In the genomic region with DNA sequence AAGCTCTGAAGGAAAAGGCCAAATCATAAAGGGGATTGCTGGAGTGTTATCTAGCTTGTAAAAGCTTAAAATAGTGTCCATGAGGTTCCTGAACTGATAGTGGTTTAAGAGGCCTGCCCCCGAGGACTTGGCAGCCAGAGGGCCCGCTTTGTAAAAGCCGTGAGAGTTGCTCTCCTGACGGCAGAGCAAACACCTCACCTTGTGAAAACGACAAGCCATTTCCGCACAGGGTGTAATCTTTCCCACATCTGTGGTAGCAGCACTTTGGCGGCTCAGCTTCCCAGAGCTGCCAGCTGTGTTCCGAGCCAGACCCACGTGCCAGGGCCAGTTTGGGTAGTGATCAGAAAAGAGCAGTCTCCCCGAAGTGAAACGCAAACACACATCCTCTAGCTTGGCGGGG, we compare ENCODE assay signal across 18 cellular contexts. TPM values are rescaled to one million over a fixed set of nuclear protein-coding genes. Genes with fewer than 3 reads are reported as not detected.
DNase-seq lines count a peak whose midpoint lies in the region; ATAC-seq, FAIRE-seq and TF ChIP-seq lines count a peak whose summit lies in the region.
"Had no signal": no experiment of that assay in that cellular context is flagged by ENCODE, and none has a peak within 500 bp of the region (broad histone marks: within the 10 kb centered on the region; RNA-seq: fewer than 3 reads in every experiment).

No MANE protein-coding gene starts in this region.

- H3K36me3 ChIP-seq in Loucy (ENCODE audit: insufficient read depth, low read length) (no peaks in the 10 kb centered on the region), hepatocyte (replicated peaks; ENCODE audit: insufficient read depth, low read depth) (no peaks in the 10 kb centered on the region), psoas muscle (ENCODE audit: insufficient read depth in 1 of 2, low read depth in 1 of 2) (peaks cover 0 to 38% of the 10 kb centered on the region in 2 donors), kidney (ENCODE audit: control insufficient read depth in 1 of 2, insufficient read depth in 2 of 2, low read length in 2 of 2) (no peaks in the 10 kb centered on the region)
- H3K36me3 ChIP-seq: adrenal gland, BE2C had no signal

- peaks cover 25% of the 10 kb centered on the region for H3K4me1 Mint-ChIP-seq in activated T-helper 1 cell treated with anti-CD3 and anti-CD28 coated beads, Interleukin-12 subunit alpha, Interleukin-12 subunit beta, Interleukin-2, Interleukin-4 antibody, amounts not matched to agents 30 ng/mL and 10 ng/mL and 1 ng/mL, durations not matched to agents 14 hours and 24 hours and 36 hours (ENCODE audit: low read depth)
- peaks cover 4% of the 10 kb centered on the region for H3K4me1 Mint-ChIP-seq in endothelial cell (ENCODE audit: unreplicated experiment)

- H4K20me1 ChIP-seq in Loucy (ENCODE audit: insufficient read depth, low read length, poor library complexity, severe bottlenecking) (no peaks in the 10 kb centered on the region), hepatocyte (ENCODE audit: insufficient read depth, poor library complexity, severe bottlenecking) (no peaks in the 10 kb centered on the region)

- ATAC-seq in psoas muscle (peak; percentile 77 to 86 (median 82)), HG02938 (IDR thresholded peaks at IDR 0.05; ENCODE audit: unreplicated experiment) (no peak)
- ATAC-seq: activated CD4-positive, alpha-beta T cell treated with anti-CD3 and anti-CD28 coated beads for 36 hours; HCT116; T-helper 17 cell had no signal

- H3K9ac ChIP-seq in Loucy (ENCODE audit: low read depth, low read length, poor library complexity, severe bottlenecking): peak overlapping the region; percentile 52
- no peak overlapping the region for H3K9ac ChIP-seq in kidney (ENCODE audit: low read length in 2 of 2)

- H3K4me3 ChIP-seq in Loucy (ENCODE audit: low read length, poor library complexity, severe bottlenecking): peak overlapping the region; percentile 34
- no peak overlapping the region for H3K4me3 ChIP-seq in hepatocyte
- H3K4me3 ChIP-seq in psoas muscle: no peak overlapping the region
- H3K4me3 ChIP-seq in kidney (ENCODE audit: low read length in 2 of 2): no peak overlapping the region
- H3K4me3 ChIP-seq: adrenal gland had no signal

- H3K9me3 Mint-ChIP-seq in activated T-helper 1 cell treated with anti-CD3 and anti-CD28 coated beads, Interleukin-12 subunit alpha, Interleukin-12 subunit beta, Interleukin-2, Interleukin-4 antibody, amounts not matched to agents 30 ng/mL and 10 ng/mL and 1 ng/mL, durations not matched to agents 14 hours and 24 hours and 36 hours: no peaks in the 10 kb centered on the region
- no peaks in the 10 kb centered on the region for H3K9me3 Mint-ChIP-seq in endothelial cell (ENCODE audit: unreplicated experiment)

- H3K4me1 ChIP-seq in Loucy (ENCODE audit: insufficient read depth, low read length, poor library complexity, severe bottlenecking) (peaks cover 39% of the 10 kb centered on the region), hepatocyte (ENCODE audit: insufficient read depth) (no peaks in the 10 kb centered on the region), psoas muscle (peaks cover 22% of the 10 kb centered on the region), kidney (ENCODE audit: control insufficient read depth in 1 of 2, insufficient read depth in 1 of 2, low read depth in 1 of 2, low read length in 2 of 2) (no peaks in the 10 kb centered on the region)
- H3K4me1 ChIP-seq: adrenal gland, BE2C had no signal

- H3K9me3 ChIP-seq in Loucy (ENCODE audit: insufficient read depth, low read depth, low read length): no peaks in the 10 kb centered on the region
- H3K9me3 ChIP-seq in hepatocyte (ENCODE audit: low read depth): no peaks in the 10 kb centered on the region
- H3K9me3 ChIP-seq in psoas muscle: no peaks in the 10 kb centered on the region
- H3K9me3 ChIP-seq in kidney (ENCODE audit: control insufficient read depth in 1 of 2, low read length in 2 of 2): no peaks in the 10 kb centered on the region
- H3K9me3 ChIP-seq: adrenal gland, BE2C had no signal

- no peak overlapping the region for H3K4me3 Mint-ChIP-seq in activated T-helper 1 cell treated with anti-CD3 and anti-CD28 coated beads, Interleukin-12 subunit alpha, Interleukin-12 subunit beta, Interleukin-2, Interleukin-4 antibody, amounts not matched to agents 30 ng/mL and 10 ng/mL and 1 ng/mL, durations not matched to agents 14 hours and 24 hours and 36 hours
- no peak overlapping the region for H3K4me3 Mint-ChIP-seq in endothelial cell (ENCODE audit: unreplicated experiment)
- H3K4me3 Mint-ChIP-seq: activated CD4-positive, alpha-beta T cell treated with anti-CD3 and anti-CD28 coated beads for 36 hours; T-helper 17 cell had no signal

- TF ChIP-seq CTCF in Loucy (conservative IDR thresholded peaks at IDR 0.05; ENCODE audit: low read length): no peak
- TF ChIP-seq CTCF in hepatocyte (IDR thresholded peaks at IDR 0.05; ENCODE audit: poor library complexity): no peak
- TF ChIP-seq CTCF in psoas muscle (IDR thresholded peaks at IDR 0.05): no peak
- TF ChIP-seq CTCF in kidney (IDR thresholded peaks at IDR 0.05; ENCODE audit: borderline replicate concordance, extremely low read depth, insufficient read depth): no peak
- no peak for TF ChIP-seq CTCF in endothelial cell (IDR thresholded peaks at IDR 0.05; ENCODE audit: unreplicated experiment)

- H3K79me2 ChIP-seq in Loucy (ENCODE audit: insufficient read depth, low read length) (no peaks in the 10 kb centered on the region), hepatocyte (no peaks in the 10 kb centered on the region)

- no peak for DNase-seq in activated T-helper 1 cell treated with anti-CD3 and anti-CD28 coated beads, Interleukin-12 subunit alpha, Interleukin-12 subunit beta, Interleukin-2, Interleukin-4 antibody, amounts not matched to agents 30 ng/mL and 10 ng/mL and 1 ng/mL, durations not matched to agents 14 hours and 24 hours and 36 hours (ENCODE audit: low spot score)
- DNase-seq in hepatocyte (ENCODE audit: low spot score) (peak; percentile 10), psoas muscle (peak; percentile 50 to 69), NCI-H226 (no peak), kidney (no peak), endothelial cell (ENCODE audit: low spot score) (no peak)
- DNase-seq: activated CD4-positive, alpha-beta T cell treated with anti-CD3 and anti-CD28 coated beads for 36 hours; activated T-cell treated with anti-CD3 and anti-CD28 coated beads, Interleukin-2, amount 50 U/mL, for 48 hours; adrenal gland; BE2C; DMS153; midbrain; NCI-H1694 treated with DMSO at 0.1 percent for 48 hours; NCI-H82; T-helper 17 cell had no signal

- H3K27me3 ChIP-seq in Loucy (ENCODE audit: insufficient read depth, low read length, poor library complexity, severe bottlenecking): no peaks in the 10 kb centered on the region
- H3K27me3 ChIP-seq in hepatocyte: no peaks in the 10 kb centered on the region
- H3K27me3 ChIP-seq in psoas muscle (ENCODE audit: insufficient read depth in 3 of 3, low read length in 2 of 3): no peaks in the 10 kb centered on the region
- H3K27me3 ChIP-seq: adrenal gland, BE2C had no signal

- 42% methylated on average over 12 of the region's 12 CpGs for whole genome bisulfite sequencing in hepatocyte (ENCODE audit: low lambda C conversion rate, missing lambda C conversion rate)
- WGBS in psoas muscle, 3 donors: 15 to 36% (median 19%) methylated on average over 12 of the region's 12 CpGs

- peaks cover 62% of the 10 kb centered on the region for H3K36me3 Mint-ChIP-seq in activated T-helper 1 cell treated with anti-CD3 and anti-CD28 coated beads, Interleukin-12 subunit alpha, Interleukin-12 subunit beta, Interleukin-2, Interleukin-4 antibody, amounts not matched to agents 30 ng/mL and 10 ng/mL and 1 ng/mL, durations not matched to agents 14 hours and 24 hours and 36 hours (ENCODE audit: low read depth)
- peaks cover 4% of the 10 kb centered on the region for H3K36me3 Mint-ChIP-seq in endothelial cell (ENCODE audit: low read depth, unreplicated experiment)

- H3K27ac ChIP-seq in hepatocyte: no peak overlapping the region
- H3K27ac ChIP-seq in psoas muscle: peak overlapping the region; percentile 78
- H3K27ac ChIP-seq in kidney (ENCODE audit: low read depth in 2 of 2, low read length in 2 of 2): no peak overlapping the region
- H3K27ac ChIP-seq: adrenal gland had no signal

- H3F3A ChIP-seq in Loucy (ENCODE audit: low read depth): peaks cover 3% of the 10 kb centered on the region; the same call in 1 of the 2 replicates

- no peak for FAIRE-seq in kidney (lab: Jason Lieb, UNC)

- H3K4me2 ChIP-seq in Loucy (ENCODE audit: low read depth, low read length, poor library complexity, severe bottlenecking) (peak overlapping the region; percentile 56), hepatocyte (no peak overlapping the region)

- H3K27me3 Mint-ChIP-seq in activated T-helper 1 cell treated with anti-CD3 and anti-CD28 coated beads, Interleukin-12 subunit alpha, Interleukin-12 subunit beta, Interleukin-2, Interleukin-4 antibody, amounts not matched to agents 30 ng/mL and 10 ng/mL and 1 ng/mL, durations not matched to agents 14 hours and 24 hours and 36 hours (ENCODE audit: insufficient read depth): no peaks in the 10 kb centered on the region
- peaks cover 2% of the 10 kb centered on the region for H3K27me3 Mint-ChIP-seq in endothelial cell (ENCODE audit: unreplicated experiment)
- H3K27me3 Mint-ChIP-seq: activated CD4-positive, alpha-beta T cell treated with anti-CD3 and anti-CD28 coated beads for 36 hours; T-helper 17 cell had no signal

- peak overlapping the region; percentile 26 for H3K27ac Mint-ChIP-seq in activated T-helper 1 cell treated with anti-CD3 and anti-CD28 coated beads, Interleukin-12 subunit alpha, Interleukin-12 subunit beta, Interleukin-2, Interleukin-4 antibody, amounts not matched to agents 30 ng/mL and 10 ng/mL and 1 ng/mL, durations not matched to agents 14 hours and 24 hours and 36 hours
- no peak overlapping the region for H3K27ac Mint-ChIP-seq in endothelial cell (ENCODE audit: unreplicated experiment)
- H3K27ac Mint-ChIP-seq: activated CD4-positive, alpha-beta T cell treated with anti-CD3 and anti-CD28 coated beads for 36 hours; T-helper 17 cell had no signal

- H2AFZ ChIP-seq in Loucy (ENCODE audit: low read length) (no peak overlapping the region), hepatocyte (no peak overlapping the region)

- intact Hi-C loops in activated T-helper 1 cell treated with anti-CD3 and anti-CD28 coated beads, Interleukin-12 subunit alpha, Interleukin-12 subunit beta, Interleukin-2, Interleukin-4 antibody, amounts not matched to agents 30 ng/mL and 10 ng/mL and 1 ng/mL, durations not matched to agents 14 hours and 24 hours and 36 hours (cut with micrococcal nuclease): no loop called here
- intact Hi-C loops in psoas muscle (cut with DNase I): no loop called here
- intact Hi-C loops in kidney (cut with DNase I): no loop called here

- H3K9me2 ChIP-seq in Loucy (replicated peaks; ENCODE audit: low read depth, low read length): no peaks in the 10 kb centered on the region
- H3K9me2 ChIP-seq in hepatocyte (replicated peaks; ENCODE audit: insufficient read depth): no peaks in the 10 kb centered on the region

RNA-seq across cellular contexts. Expression of gene SERBP1, which starts 37.0 kb away (rescaled TPM):
- total RNA-seq in activated T-helper 1 cell treated with anti-CD3 and anti-CD28 coated beads, Interleukin-12 subunit alpha, Interleukin-12 subunit beta, Interleukin-2, Interleukin-4 antibody, amounts not matched to agents 30 ng/mL and 10 ng/mL and 1 ng/mL, durations not matched to agents 14 hours and 24 hours and 36 hours: 585 and 603 TPM in 2 replicates
- total RNA-seq in hepatocyte (178 and 194 TPM in 2 replicates), psoas muscle (100 to 1,000 TPM; 197 to 289 (median 216) TPM), kidney (151 TPM), endothelial cell (ENCODE audit: unreplicated experiment) (169 TPM)
- polyA plus RNA-seq in hepatocyte (102 and 104 TPM in 2 replicates), psoas muscle (100 to 1,000 TPM; 189 to 299 (median 277) TPM), kidney (ENCODE audit: insufficient read depth, low read depth, low replicate concordance) (103 TPM)

Comparison
In these comparisons a context has a peak if more than half of its experiments do, and no peak if none do; other contexts are left out.
1. DNase-seq: peak in hepatocyte (single experiment) and psoas muscle (2 of 2); none in activated T-helper 1 cell treated with anti-CD3 and anti-CD28 coated beads, Interleukin-12 subunit alpha, Interleukin-12 subunit beta, Interleukin-2, Interleukin-4 antibody, amounts not matched to agents 30 ng/mL and 10 ng/mL and 1 ng/mL, durations not matched to agents 14 hours and 24 hours and 36 hours (single experiment), NCI-H226 (single experiment), kidney (single experiment) and endothelial cell (single experiment).